In the genomic region with DNA sequence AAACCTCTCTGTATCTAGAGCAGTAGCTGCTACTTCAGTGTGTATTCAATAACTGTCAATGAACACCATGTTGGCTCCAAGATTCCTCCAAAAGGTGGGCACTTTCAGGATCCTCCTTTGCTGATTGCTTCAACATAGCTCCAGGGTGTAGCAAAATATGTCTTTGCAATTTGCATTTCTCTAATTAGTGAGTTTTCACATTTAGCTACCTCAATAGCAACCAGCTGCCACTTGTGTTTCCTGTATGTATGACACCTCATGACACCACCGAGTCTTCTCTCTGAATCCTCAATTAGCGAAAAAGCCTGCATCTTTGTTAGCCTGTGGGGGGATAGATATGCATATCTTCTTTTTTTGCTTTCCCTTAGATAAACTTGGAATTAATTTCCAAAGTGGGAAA, we compare ENCODE assay signal across 23 cellular contexts.
"Had no signal": no experiment of that assay in that cellular context is flagged by ENCODE, and none has a peak within 500 bp of the region (broad histone marks: within the 10 kb centered on the region; RNA-seq: fewer than 3 reads in every experiment).

No MANE protein-coding gene starts in this region.

- H3K4me3 ChIP-seq: coronary artery, dorsolateral prefrontal cortex, esophagus squamous epithelium, gastrocnemius medialis, heart right ventricle, left lung, lower lobe of right lung had no signal

- H3K36me3 ChIP-seq: esophagus squamous epithelium, gastrocnemius medialis, heart right ventricle, left lung, lower lobe of right lung had no signal

- DNase-seq: dermis blood vessel endothelial cell; dorsolateral prefrontal cortex; effector CD4-positive, alpha-beta T cell; effector memory CD4-positive, alpha-beta T cell; erythroblast; esophagus squamous epithelium; foreskin fibroblast; foreskin melanocyte; gastrocnemius medialis; glutamatergic neuron; head of caudate nucleus; heart right ventricle; hippocampal formation; left cardiac atrium; left lung; left ventricle myocardium superior; lower lobe of right lung; mesenchymal stem cell; midbrain; naive thymus-derived CD4-positive, alpha-beta T cell had no signal

- H3K27me3 ChIP-seq: dorsolateral prefrontal cortex, esophagus squamous epithelium, gastrocnemius medialis, heart right ventricle, left lung had no signal

- H3K9me3 ChIP-seq: gastrocnemius medialis, lower lobe of right lung had no signal

- H3K4me1 ChIP-seq: esophagus squamous epithelium, gastrocnemius medialis, heart right ventricle, left lung, lower lobe of right lung had no signal

- H3K27ac ChIP-seq: coronary artery, dorsolateral prefrontal cortex, epithelial cell of prostate, esophagus squamous epithelium, gastrocnemius medialis, heart right ventricle, left lung, lower lobe of right lung had no signal

- ATAC-seq: esophagus mucosa; gastrocnemius medialis; heart right ventricle; left cardiac atrium; left lung; left ventricle myocardium superior; lower lobe of right lung; naive thymus-derived CD4-positive, alpha-beta T cell had no signal
